Comparison of ENCODE assay signal across 25 cellular contexts in the genomic region with DNA sequence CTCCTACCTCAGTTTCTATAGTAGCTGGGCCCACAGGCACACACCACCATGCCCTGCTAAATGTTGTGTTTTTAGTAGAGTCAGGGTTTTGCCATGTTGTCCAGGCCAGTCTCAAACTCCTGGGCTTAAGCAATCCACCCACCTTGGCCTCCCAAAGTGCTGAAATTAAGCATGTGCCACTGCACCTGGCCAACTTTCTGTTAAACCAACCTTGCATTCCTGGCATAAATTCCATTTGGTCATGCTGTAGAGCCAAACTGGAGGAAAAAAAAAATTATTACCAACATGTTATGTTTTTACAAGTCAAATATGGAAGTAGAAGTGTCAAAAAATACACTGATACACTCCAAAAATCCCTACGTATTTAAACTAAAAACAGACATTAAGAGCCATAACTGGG.
"Had no signal": no experiment of that assay in that cellular context is flagged by ENCODE, and none has a peak within 500 bp of the region (broad histone marks: within the 10 kb centered on the region; RNA-seq: fewer than 3 reads in every experiment).

No MANE protein-coding gene starts in this region.

- H3K27ac ChIP-seq: heart right ventricle, left lung, lower lobe of right lung, neural progenitor cell, ovary, tibial artery, upper lobe of right lung, vagina had no signal

- H3K27me3 Mint-ChIP-seq: dendritic cell treated with granulocyte-macrophage colony-stimulating factor and Interleukin-4, amounts not matched to agents 40 ng/mL and 50 ng/mL, for 4 days; effector memory CD8-positive, alpha-beta T cell; memory B cell; natural killer cell treated with Interleukin-12 subunit alpha and Interleukin-12 subunit beta and Interleukin-15 and Interleukin-18, amount 100 ng/mL, for 72 hours; stimulated activated memory B cell treated with anti-CD40 and anti-IgM and Interleukin-4, amounts not matched to agents 10 μg/mL and 1 μg/mL and 100 μg/mL, for 72 hours; stimulated activated naive CD8-positive, alpha-beta T cell treated with anti-CD3 and anti-CD28 coated beads, Interleukin-15, Interleukin-2, amounts not matched to agents 100 ng/mL and 50 ng/mL, for 24 hours had no signal

- FAIRE-seq: colon, endothelial cell of umbilical vein, islet of Langerhans had no signal

- H3K9ac ChIP-seq: neural progenitor cell had no signal

- H3K27me3 ChIP-seq: heart right ventricle, left lung, neural progenitor cell, ovary, tibial artery, upper lobe of right lung, vagina had no signal

- H3K27ac Mint-ChIP-seq: dendritic cell treated with granulocyte-macrophage colony-stimulating factor and Interleukin-4, amounts not matched to agents 40 ng/mL and 50 ng/mL, for 4 days; memory B cell; natural killer cell treated with Interleukin-12 subunit alpha and Interleukin-12 subunit beta and Interleukin-15 and Interleukin-18, amount 100 ng/mL, for 72 hours; neural progenitor cell; stimulated activated memory B cell treated with anti-CD40 and anti-IgM and Interleukin-4, amounts not matched to agents 10 μg/mL and 1 μg/mL and 100 μg/mL, for 72 hours; stimulated activated naive CD8-positive, alpha-beta T cell treated with anti-CD3 and anti-CD28 coated beads, Interleukin-15, Interleukin-2, amounts not matched to agents 100 ng/mL and 50 ng/mL, for 24 hours had no signal

- H2AFZ ChIP-seq: neural progenitor cell had no signal

- H3K9me3 ChIP-seq: upper lobe of right lung had no signal

- H3K4me1 Mint-ChIP-seq: neural progenitor cell; stimulated activated memory B cell treated with anti-CD40 and anti-IgM and Interleukin-4, amounts not matched to agents 10 μg/mL and 1 μg/mL and 100 μg/mL, for 72 hours had no signal

- ATAC-seq: effector memory CD8-positive, alpha-beta T cell; left lung; lower lobe of right lung; natural killer cell treated with Interleukin-12 subunit alpha and Interleukin-12 subunit beta and Interleukin-15 and Interleukin-18, amount 100 ng/mL, for 72 hours; stimulated activated memory B cell treated with anti-CD40 and anti-IgM and Interleukin-4, amounts not matched to agents 10 μg/mL and 1 μg/mL and 100 μg/mL, for 72 hours; upper lobe of right lung had no signal

- H3K4me3 ChIP-seq: heart right ventricle, left lung, lower lobe of right lung, neural progenitor cell, ovary, smooth muscle cell, tibial artery, upper lobe of right lung, vagina had no signal

- DNase-seq: effector memory CD8-positive, alpha-beta T cell; foreskin melanocyte; heart right ventricle; hypothalamus; kidney glomerular epithelial cell; left lung; lower lobe of right lung; midbrain; nucleus accumbens; ovary; right cardiac atrium; stimulated activated CD4-positive, alpha-beta T cell treated with anti-CD3 and anti-CD28 coated beads, Interleukin-4, amount 100 ng/mL, for 24 hours; tibial artery; upper lobe of right lung had no signal

- H3K4me1 ChIP-seq: heart right ventricle, left lung, lower lobe of right lung, neural progenitor cell, tibial artery, upper lobe of right lung, vagina had no signal

- H3K4me2 ChIP-seq: neural progenitor cell, smooth muscle cell had no signal

- H3K4me3 Mint-ChIP-seq: dendritic cell treated with granulocyte-macrophage colony-stimulating factor and Interleukin-4, amounts not matched to agents 40 ng/mL and 50 ng/mL, for 4 days; effector memory CD8-positive, alpha-beta T cell; memory B cell; natural killer cell treated with Interleukin-12 subunit alpha and Interleukin-12 subunit beta and Interleukin-15 and Interleukin-18, amount 100 ng/mL, for 72 hours; neural progenitor cell; stimulated activated memory B cell treated with anti-CD40 and anti-IgM and Interleukin-4, amounts not matched to agents 10 μg/mL and 1 μg/mL and 100 μg/mL, for 72 hours; stimulated activated naive CD8-positive, alpha-beta T cell treated with anti-CD3 and anti-CD28 coated beads, Interleukin-15, Interleukin-2, amounts not matched to agents 100 ng/mL and 50 ng/mL, for 24 hours had no signal
